ENCODE assay signal across 34 cellular contexts in genomic region chr20:14751191-14751590, GRCh38.
"Had no signal": no experiment of that assay in that cellular context is flagged by ENCODE, and none has a peak within 500 bp of the region (broad histone marks: within the 10 kb centered on the region; RNA-seq: fewer than 3 reads in every experiment).

No MANE protein-coding gene starts in this region.

- H3K27me3 ChIP-seq: MG63 had no signal

- H3K27ac ChIP-seq: KMS-11 had no signal

- DNase-seq: Karpas-422, Kasumi-1, MG63, MM.1S, MV-4-11, NCI-H1048, NCI-H1092, NCI-H1092 treated with DMSO at 0.1 percent for 48 hours, NCI-H1105, NCI-H1105 treated with DMSO at 0.1 percent for 48 hours, NCI-H1417, NCI-H1417 treated with DMSO at 0.1 percent for 48 hours, NCI-H1436, NCI-H1436 treated with DMSO at 0.1 percent for 48 hours, NCI-H146, NCI-H1694, NCI-H1694 treated with DMSO at 0.1 percent for 48 hours, NCI-H187, NCI-H187 treated with DMSO at 0.1 percent for 48 hours, NCI-H1930, NCI-H2029, NCI-H2029 treated with DMSO at 0.1 percent for 48 hours, NCI-H2081, NCI-H2081 treated with DMSO at 0.1 percent for 48 hours, NCI-H2107, NCI-H2171, NCI-H2171 treated with DMSO at 0.1 percent for 48 hours, NCI-H2227 treated with DMSO at 0.1 percent for 48 hours, NCI-H226, NCI-H345, NCI-H446, NCI-H446 treated with DMSO at 0.1 percent for 48 hours, NCI-H510A had no signal

- H3K4me2 ChIP-seq: KMS-11 had no signal

- H3K36me3 ChIP-seq: MG63 had no signal

- H3K4me3 ChIP-seq: MG63 had no signal

- H3K9me3 ChIP-seq: MG63 had no signal

- H3K9ac ChIP-seq: KMS-11 had no signal
